In genomic region chr10:97713828-97714400, GRCh38 we compare ENCODE assay signal across 1 cellular context.
A peak's percentile ranks its signal among the peaks of the same experiment; 100 is the strongest.
TF ChIP-seq lines count a peak whose summit lies in the region.

No MANE protein-coding gene starts in this region.

TF ChIP-seq in K562, 482 proteins besides CTCF, POLR2A, EP300 and RAD21 (continued from another document):
- TF ChIP-seq RBM17 (IDR thresholded peaks at IDR 0.05; ENCODE audit: borderline replicate concordance, low read depth, low read length) (no peak), RNF2 (IDR thresholded peaks at IDR 0.05) (0 out of 2 replicates have a peak, but pooled peaks have one; percentile 17), PHF8 (IDR thresholded peaks at IDR 0.05; ENCODE audit: borderline replicate concordance, low read length) (peak; percentile 50; the same call in 1 of the 2 replicates), ZBTB26 (CRISPR knock-in tag; IDR thresholded peaks at IDR 0.05) (no peak), SMARCA5 (IDR thresholded peaks at IDR 0.05) (no peak), TAL1 (IDR thresholded peaks at IDR 0.05) (no peak), ARID1B (IDR thresholded peaks at IDR 0.05) (no peak), CEBPG (CRISPR knock-in tag; IDR thresholded peaks at IDR 0.05) (peak; percentile 43; the same call in 1 of the 2 replicates), CEBPG (tag; conservative IDR thresholded peaks at IDR 0.05 in 1 of 2, IDR thresholded peaks at IDR 0.05 in 1 of 2) (no peak), TFAP4 (CRISPR knock-in tag; IDR thresholded peaks at IDR 0.05; ENCODE audit: borderline replicate concordance) (peak; percentile 43; the same call in 1 of the 2 replicates), ZNF232 (CRISPR knock-in tag; IDR thresholded peaks at IDR 0.05) (0 out of 2 replicates have a peak, but pooled peaks have one; percentile 78), ATF3 (IDR thresholded peaks at IDR 0.05) (no peak), ATF3 (CRISPR knock-in tag; conservative IDR thresholded peaks at IDR 0.05) (no peak), HDGF (IDR thresholded peaks at IDR 0.05) (no peak), ZFX (CRISPR knock-in tag; IDR thresholded peaks at IDR 0.05) (peak; percentile 80), NR3C1 (CRISPR knock-in tag; IDR thresholded peaks at IDR 0.05) (peak; percentile 85; the same call in 1 of the 2 replicates), YY1 (IDR thresholded peaks at IDR 0.05; ENCODE audit: borderline replicate concordance in 1 of 3, control insufficient read depth in 1 of 3, extremely low read depth in 1 of 3, insufficient read depth in 3 of 3, insufficient read length in 1 of 3, insufficient replicate concordance in 2 of 3, low read depth in 1 of 3, low read length in 2 of 3) (peak in 1 of 3 experiments; percentile 55), E2F6 (IDR thresholded peaks at IDR 0.05; ENCODE audit: borderline replicate concordance in 1 of 2, extremely low read depth in 1 of 2, insufficient read depth in 1 of 2, insufficient read length in 1 of 2, low read depth in 1 of 2, low read length in 1 of 2, poor library complexity in 1 of 2, severe bottlenecking in 1 of 2) (peak; percentile 83 to 87), SREBF1 (IDR thresholded peaks at IDR 0.05; ENCODE audit: borderline replicate concordance, low read depth, low read length) (no peak), USF1 (CRISPR knock-in tag; IDR thresholded peaks at IDR 0.05) (no peak), ELK3 (CRISPR knock-in tag; IDR thresholded peaks at IDR 0.05) (no peak), MCM2 (IDR thresholded peaks at IDR 0.05; ENCODE audit: low read depth) (no peak), CHD2 (IDR thresholded peaks at IDR 0.05; ENCODE audit: low read depth, low read length) (no peak), POLR2G (IDR thresholded peaks at IDR 0.05; ENCODE audit: low read depth, low read length) (peak; percentile 82), CTBP1 (IDR thresholded peaks at IDR 0.05; ENCODE audit: borderline replicate concordance) (peak; percentile 75), RBBP5 (IDR thresholded peaks at IDR 0.05; ENCODE audit: borderline replicate concordance, insufficient read depth, low read length, poor library complexity, severe bottlenecking) (peak; percentile 36), RBFOX2 (IDR thresholded peaks at IDR 0.05; ENCODE audit: low read depth, low read length) (peak; percentile 76), CBX2 (IDR thresholded peaks at IDR 0.05; ENCODE audit: insufficient read depth, low read length, poor library complexity, severe bottlenecking) (no peak), ZNF431 (CRISPR knock-in tag; IDR thresholded peaks at IDR 0.05) (peak; percentile 68; the same call in 1 of the 2 replicates), TCF3 (CRISPR knock-in tag; IDR thresholded peaks at IDR 0.05) (no peak), MAX (CRISPR knock-in tag; IDR thresholded peaks at IDR 0.05) (peak; percentile 93)
